In the genomic region with DNA sequence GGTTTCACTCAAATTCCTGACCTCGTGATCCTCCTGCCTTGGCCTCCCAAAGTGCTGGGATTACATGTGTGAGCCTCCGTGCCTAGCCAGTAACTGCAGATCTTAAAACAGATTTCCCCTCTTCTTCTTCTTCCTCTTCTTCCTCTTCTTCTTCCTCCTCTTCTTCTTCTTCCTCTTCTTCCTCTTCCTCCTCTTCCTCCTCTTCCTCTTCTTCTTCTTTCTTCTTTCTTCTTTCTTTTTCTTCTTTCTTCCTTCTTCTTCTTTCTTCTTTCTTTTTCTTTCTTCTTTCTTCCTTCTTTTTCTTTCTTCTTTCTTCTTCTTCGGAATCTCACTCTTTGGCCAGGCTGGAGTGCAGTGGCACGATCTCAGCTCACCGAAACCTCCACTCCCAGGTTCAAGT, we compare ENCODE assay signal across 22 cellular contexts. TPM values are rescaled to one million over a fixed set of nuclear protein-coding genes. Genes with fewer than 3 reads are reported as not detected.
DNase-seq lines count a peak whose midpoint lies in the region; ATAC-seq and TF ChIP-seq lines count a peak whose summit lies in the region.
"Had no signal": no experiment of that assay in that cellular context is flagged by ENCODE, and none has a peak within 500 bp of the region (broad histone marks: within the 10 kb centered on the region; RNA-seq: fewer than 3 reads in every experiment).

No MANE protein-coding gene starts in this region.

- H3K4me3 Mint-ChIP-seq in activated CD4-positive, alpha-beta T cell treated with anti-CD3 and anti-CD28 coated beads, Interleukin-2, amount 10 ng/mL, durations not matched to agents 7 days and 5 days, result no peak overlapping the region
- peak overlapping the region; percentile 65 for H3K4me3 Mint-ChIP-seq in CD4-positive, alpha-beta T cell
- H3K4me3 Mint-ChIP-seq in naive thymus-derived CD8-positive, alpha-beta T cell, result peak overlapping the region in 9 of 10 donors; percentile 25 to 75 (median 55)
- no peak overlapping the region for H3K4me3 Mint-ChIP-seq in T-helper 2 cell treated with Interferon-gamma antibody and Interleukin-4, amounts not matched to agents 5 μg/mL and 100 μg/mL, for 36 hours
- H3K4me3 Mint-ChIP-seq: brain, mesothelial cell of epicardium had no signal

- peaks cover 4% of the 10 kb centered on the region for H3K36me3 Mint-ChIP-seq in activated CD4-positive, alpha-beta T cell treated with anti-CD3 and anti-CD28 coated beads, Interleukin-2, amount 10 ng/mL, durations not matched to agents 7 days and 5 days (ENCODE audit: low read depth)
- H3K36me3 Mint-ChIP-seq in CD4-positive, alpha-beta T cell (ENCODE audit: low read depth), result no peaks in the 10 kb centered on the region
- no peaks in the 10 kb centered on the region for H3K36me3 Mint-ChIP-seq in activated naive CD4-positive, alpha-beta T cell treated with anti-CD3 and anti-CD28 coated beads, Interleukin-2, amount 50 U/mL, for 72 hours
- no peaks in the 10 kb centered on the region for H3K36me3 Mint-ChIP-seq in naive thymus-derived CD8-positive, alpha-beta T cell
- peaks cover 3% of the 10 kb centered on the region for H3K36me3 Mint-ChIP-seq in T-helper 2 cell treated with Interferon-gamma antibody and Interleukin-4, amounts not matched to agents 5 μg/mL and 100 μg/mL, for 36 hours (ENCODE audit: low read depth)
- H3K36me3 Mint-ChIP-seq: mesothelial cell of epicardium had no signal

- no peaks in the 10 kb centered on the region for H3K9me3 ChIP-seq in CD4-positive, alpha-beta T cell (ENCODE audit: control insufficient read depth, low read length)
- H3K9me3 ChIP-seq: colonic mucosa, MG63, suprapubic skin had no signal

- H3K27ac Mint-ChIP-seq in activated CD4-positive, alpha-beta T cell treated with anti-CD3 and anti-CD28 coated beads, Interleukin-2, amount 10 ng/mL, durations not matched to agents 7 days and 5 days, result peak overlapping the region; percentile 85
- H3K27ac Mint-ChIP-seq in CD4-positive, alpha-beta T cell, result peak overlapping the region; percentile 82
- peak overlapping the region; percentile 83 to 88 for H3K27ac Mint-ChIP-seq in activated naive CD4-positive, alpha-beta T cell treated with anti-CD3 and anti-CD28 coated beads, Interleukin-2, amount 50 U/mL, for 72 hours
- peak overlapping the region; percentile 65 to 92 (median 82) for H3K27ac Mint-ChIP-seq in naive thymus-derived CD8-positive, alpha-beta T cell
- H3K27ac Mint-ChIP-seq in T-helper 2 cell treated with Interferon-gamma antibody and Interleukin-4, amounts not matched to agents 5 μg/mL and 100 μg/mL, for 36 hours, result no peak overlapping the region
- H3K27ac Mint-ChIP-seq: mesothelial cell of epicardium had no signal

- H3K4me1 Mint-ChIP-seq in activated CD4-positive, alpha-beta T cell treated with anti-CD3 and anti-CD28 coated beads, Interleukin-2, amount 10 ng/mL, durations not matched to agents 7 days and 5 days, result peaks cover 85% of the 10 kb centered on the region
- H3K4me1 Mint-ChIP-seq in CD4-positive, alpha-beta T cell (ENCODE audit: low read depth), result peaks cover 99% of the 10 kb centered on the region
- peaks cover 40 to 94% (median 87%) of the 10 kb centered on the region in 4 donors for H3K4me1 Mint-ChIP-seq in naive thymus-derived CD8-positive, alpha-beta T cell
- H3K4me1 Mint-ChIP-seq in T-helper 2 cell treated with Interferon-gamma antibody and Interleukin-4, amounts not matched to agents 5 μg/mL and 100 μg/mL, for 36 hours (ENCODE audit: low read depth), result peaks cover 61% of the 10 kb centered on the region

- POLR2A ChIA-PET in activated CD4-positive, alpha-beta T cell treated with anti-CD3 and anti-CD28 coated beads, Interleukin-2, amount 10 ng/mL, durations not matched to agents 7 days and 5 days (lab: Charles Lee), result no interaction called here
- POLR2A ChIA-PET in CD4-positive, alpha-beta T cell (lab: Charles Lee), result interaction anchor here (1.1 to 1.8 kb wide), 3 partner anchors 15 to 32 kb away, joined by 3 to 6 read pairs (median 4); no protein-coding TSS in a partner anchor
- POLR2A ChIA-PET in naive thymus-derived CD8-positive, alpha-beta T cell (lab: Charles Lee), result interaction anchor here (0.6 to 2.2 kb wide), 2 partner anchors 28 to 52 kb away, joined by 4 to 5 read pairs; no protein-coding TSS in a partner anchor

- H3K27me3 ChIP-seq in CD4-positive, alpha-beta T cell (ENCODE audit: control insufficient read depth, insufficient read depth, low read length), result no peaks in the 10 kb centered on the region
- H3K27me3 ChIP-seq: colonic mucosa, MG63, suprapubic skin had no signal

- no peaks in the 10 kb centered on the region for H3K9me3 Mint-ChIP-seq in activated CD4-positive, alpha-beta T cell treated with anti-CD3 and anti-CD28 coated beads, Interleukin-2, amount 10 ng/mL, durations not matched to agents 7 days and 5 days
- H3K9me3 Mint-ChIP-seq in CD4-positive, alpha-beta T cell, result no peaks in the 10 kb centered on the region
- no peaks in the 10 kb centered on the region for H3K9me3 Mint-ChIP-seq in activated naive CD4-positive, alpha-beta T cell treated with anti-CD3 and anti-CD28 coated beads, Interleukin-2, amount 50 U/mL, for 72 hours
- no peaks in the 10 kb centered on the region for H3K9me3 Mint-ChIP-seq in naive thymus-derived CD8-positive, alpha-beta T cell
- H3K9me3 Mint-ChIP-seq in T-helper 2 cell treated with Interferon-gamma antibody and Interleukin-4, amounts not matched to agents 5 μg/mL and 100 μg/mL, for 36 hours, result no peaks in the 10 kb centered on the region
- H3K9me3 Mint-ChIP-seq: brain, mesothelial cell of epicardium had no signal

- DNase-seq in activated CD4-positive, alpha-beta T cell treated with anti-CD3 and anti-CD28 coated beads, Interleukin-2, amount 10 ng/mL, durations not matched to agents 7 days and 5 days, result no peak
- DNase-seq in activated CD4-positive, alpha-beta T cell treated with anti-CD3 and anti-CD28 coated beads, Interleukin-2, amount 50 U/mL, for 1 hour, result no peak
- no peak for DNase-seq in CD4-positive, alpha-beta T cell
- no peak for DNase-seq in activated naive CD4-positive, alpha-beta T cell treated with anti-CD3 and anti-CD28 coated beads, Interleukin-2, amount 50 U/mL, for 72 hours (ENCODE audit: low spot score in 2 of 2)
- DNase-seq in naive thymus-derived CD8-positive, alpha-beta T cell, result no peak
- no peak for DNase-seq in T-helper 2 cell treated with Interferon-gamma antibody and Interleukin-4, amounts not matched to agents 5 μg/mL and 100 μg/mL, for 36 hours (ENCODE audit: low spot score)
- no peak for DNase-seq in superior temporal gyrus (ENCODE audit: extremely low spot score)
- no peak for DNase-seq in activated effector memory CD4-positive, alpha-beta T cell treated with Interleukin-2 at 50 U/mL for 16 hours
- DNase-seq: C1 segment of cervical spinal cord; colonic mucosa; GM23248; MG63; NCI-H1417 treated with DMSO at 0.1 percent for 48 hours; NCI-H524; stimulated activated CD4-positive, alpha-beta T cell treated with anti-CD3 and anti-CD28 coated beads, Interleukin-4, amount 100 ng/mL, for 24 hours; T-helper 2 cell; WERI-Rb-1 had no signal

- H3K27me3 Mint-ChIP-seq in activated CD4-positive, alpha-beta T cell treated with anti-CD3 and anti-CD28 coated beads, Interleukin-2, amount 10 ng/mL, durations not matched to agents 7 days and 5 days, result no peaks in the 10 kb centered on the region
- no peaks in the 10 kb centered on the region for H3K27me3 Mint-ChIP-seq in CD4-positive, alpha-beta T cell
- H3K27me3 Mint-ChIP-seq in naive thymus-derived CD8-positive, alpha-beta T cell, result no peaks in the 10 kb centered on the region
- no peaks in the 10 kb centered on the region for H3K27me3 Mint-ChIP-seq in T-helper 2 cell treated with Interferon-gamma antibody and Interleukin-4, amounts not matched to agents 5 μg/mL and 100 μg/mL, for 36 hours (ENCODE audit: low read depth)
- H3K27me3 Mint-ChIP-seq: brain had no signal

- no peak overlapping the region for H3K27ac ChIP-seq in CD4-positive, alpha-beta T cell (ENCODE audit: low read depth, low read length)
- H3K27ac ChIP-seq: colonic mucosa, GM23248, HL-60, suprapubic skin, WERI-Rb-1 had no signal

- CTCF ChIA-PET in activated CD4-positive, alpha-beta T cell treated with anti-CD3 and anti-CD28 coated beads, Interleukin-2, amount 10 ng/mL, durations not matched to agents 7 days and 5 days (lab: Charles Lee), result interaction anchor here (0.8 to 1.6 kb wide), 5 partner anchors 16 to 86 kb away, joined by 3 to 5 read pairs (median 3); no protein-coding TSS in a partner anchor
- CTCF ChIA-PET in CD4-positive, alpha-beta T cell (lab: Charles Lee), result interaction anchor here (2.5 to 9.0 kb wide), 4 partner anchors 24 to 46 kb away, joined by 7 to 65 read pairs (median 18); no protein-coding TSS in a partner anchor

- TF ChIP-seq CTCF in CD4-positive, alpha-beta T cell (IDR thresholded peaks at IDR 0.05), result no peak

- intact Hi-C loops in CD4-positive, alpha-beta T cell (cut with DNase I, micrococcal nuclease), result no loop called here

- ATAC-seq in CD4-positive, alpha-beta T cell (ENCODE audit: poor library complexity), result no peak
- no peak for ATAC-seq in activated naive CD4-positive, alpha-beta T cell treated with anti-CD3 and anti-CD28 coated beads, Interleukin-2, amount 50 U/mL, for 72 hours
- no peak for ATAC-seq in naive thymus-derived CD8-positive, alpha-beta T cell
- ATAC-seq: left lobe of liver had no signal

RNA-seq across cellular contexts. Expression of gene USP3, which starts 7.8 kb away (rescaled TPM):
- 10 to 100 TPM; 62.7 to 70.8 TPM for total RNA-seq in activated CD4-positive, alpha-beta T cell treated with anti-CD3 and anti-CD28 coated beads, Interleukin-2, amount 10 ng/mL, durations not matched to agents 7 days and 5 days
- 100 to 1,000 TPM; 280 to 282 TPM for total RNA-seq in CD4-positive, alpha-beta T cell
- 10 to 100 TPM; 71.4 to 81.4 TPM for total RNA-seq in activated naive CD4-positive, alpha-beta T cell treated with anti-CD3 and anti-CD28 coated beads, Interleukin-2, amount 50 U/mL, for 72 hours
- 100 to 1,000 TPM; 128 to 136 TPM for total RNA-seq in naive thymus-derived CD8-positive, alpha-beta T cell
- polyA plus RNA-seq in naive thymus-derived CD8-positive, alpha-beta T cell, result 10 to 100 TPM; 31.6 to 42.9 (median 36.9) TPM

Comparison
In these comparisons a context has a peak if more than half of its experiments do, and no peak if none do; other contexts are left out.
1. H3K4me3 Mint-ChIP-seq: peak in CD4-positive, alpha-beta T cell (single experiment) and naive thymus-derived CD8-positive, alpha-beta T cell (9 of 10); none in activated CD4-positive, alpha-beta T cell treated with anti-CD3 and anti-CD28 coated beads, Interleukin-2, amount 10 ng/mL, durations not matched to agents 7 days and 5 days (single experiment) and T-helper 2 cell treated with Interferon-gamma antibody and Interleukin-4, amounts not matched to agents 5 μg/mL and 100 μg/mL, for 36 hours (single experiment).